ENCODE assay signal across 8 cellular contexts in genomic region chr17:58005728-58006562, GRCh38. TPM values are rescaled to one million over a fixed set of nuclear protein-coding genes. Genes with fewer than 3 reads are reported as not detected.
DNase-seq lines count a peak whose midpoint lies in the region; ATAC-seq and TF ChIP-seq lines count a peak whose summit lies in the region.

No MANE protein-coding gene starts in this region.

- TF ChIP-seq CTCF in HCT116 (IDR thresholded peaks at IDR 0.05 in 2 of 3, conservative IDR thresholded peaks at IDR 0.05 in 1 of 3; ENCODE audit: borderline replicate concordance in 1 of 3, insufficient read depth in 1 of 3, low read depth in 2 of 3, low read length in 2 of 3) (0 out of 6 replicates have a peak, but pooled peaks of 1 of the 3 experiments have one; percentile 6), WI38 (IDR thresholded peaks at IDR 0.05; ENCODE audit: low read depth, low read length) (no peak), glutamatergic neuron (IDR thresholded peaks at IDR 0.05; ENCODE audit: partially characterized antibody, unreplicated experiment) (no peak)

- H3K4me2 ChIP-seq in HCT116 (ENCODE audit: low read length), result peak overlapping the region; percentile 82

- BruUV-seq in HCT116 (replicated peaks; lab: Mats Ljungman, UMichigan), result no TSS peak

- H3K36me3 Mint-ChIP-seq in glutamatergic neuron (ENCODE audit: unreplicated experiment), result no peaks in the 10 kb centered on the region
- H3K36me3 Mint-ChIP-seq in stimulated activated effector memory CD8-positive, alpha-beta T cell treated with anti-CD3 and anti-CD28 coated beads, Interleukin-12 subunit alpha, Interleukin-12 subunit beta, amount 100 ng/mL, for 72 hours, result peaks cover 69% of the 10 kb centered on the region

- POLR2A ChIA-PET in HCT116 (lab: Charles Lee), result interaction anchor here (0.8 to 2.5 kb wide), 14 partner anchors 10 to 156 kb away, joined by 3 to 33 read pairs (median 8); partner anchors contain the start of genes DYNLL2 and MRPS23

- peaks cover 61% of the 10 kb centered on the region for H3K79me2 ChIP-seq in HCT116 (ENCODE audit: insufficient read depth, low read length)

- intact Hi-C loops in HCT116 (cut with micrococcal nuclease), result no loop called here

- H3K9ac ChIP-seq in HCT116 (ENCODE audit: low read length), result peak overlapping the region; percentile 96

- H3K27me3 Mint-ChIP-seq in glutamatergic neuron (ENCODE audit: unreplicated experiment), result peaks cover 10% of the 10 kb centered on the region

- TF ChIP-seq POLR2A in HCT116 (IDR thresholded peaks at IDR 0.05; ENCODE audit: borderline replicate concordance, extremely low read depth, insufficient read depth, insufficient read length), result no peak

- H3K4me1 Mint-ChIP-seq in glutamatergic neuron (ENCODE audit: low read depth, unreplicated experiment), result peaks cover 16% of the 10 kb centered on the region
- H3K4me1 Mint-ChIP-seq in stimulated activated effector memory CD8-positive, alpha-beta T cell treated with anti-CD3 and anti-CD28 coated beads, Interleukin-12 subunit alpha, Interleukin-12 subunit beta, amount 100 ng/mL, for 72 hours, result peaks cover 50% of the 10 kb centered on the region

- peaks cover 45% of the 10 kb centered on the region for H4K20me1 ChIP-seq in HCT116 (ENCODE audit: insufficient read depth)

- peaks cover 24 to 41% of the 10 kb centered on the region in 2 experiments for H3K4me1 ChIP-seq in HCT116 (ENCODE audit: control insufficient read depth in 1 of 2, insufficient read depth in 2 of 2, low read length in 2 of 2)

- H3K9me2 ChIP-seq in HCT116 (ENCODE audit: insufficient read depth), result no peaks in the 10 kb centered on the region

- H3K4me3 ChIP-seq in HCT116 (replicated peaks in 1 of 2; ENCODE audit: low read depth in 1 of 2, low read length in 2 of 2), result peak overlapping the region; percentile 88 to 94
- peak overlapping the region; percentile 76 for H3K4me3 ChIP-seq in WI38 (ENCODE audit: low read depth, low read length)

- peak overlapping the region; percentile 96 for H3K4me3 Mint-ChIP-seq in glutamatergic neuron (ENCODE audit: unreplicated experiment)
- peak overlapping the region; percentile 100 for H3K4me3 Mint-ChIP-seq in stimulated activated effector memory CD8-positive, alpha-beta T cell treated with anti-CD3 and anti-CD28 coated beads, Interleukin-12 subunit alpha, Interleukin-12 subunit beta, amount 100 ng/mL, for 72 hours

- peak overlapping the region; percentile 100 for H3K27ac ChIP-seq in HCT116 (ENCODE audit: low read depth, low read length)

- H3K27ac Mint-ChIP-seq in glutamatergic neuron (ENCODE audit: unreplicated experiment), result peak overlapping the region; percentile 99
- H3K27ac Mint-ChIP-seq in stimulated activated effector memory CD8-positive, alpha-beta T cell treated with anti-CD3 and anti-CD28 coated beads, Interleukin-12 subunit alpha, Interleukin-12 subunit beta, amount 100 ng/mL, for 72 hours, result peak overlapping the region; percentile 100

- H3K27me3 ChIP-seq in HCT116 (ENCODE audit: insufficient read depth, low read length), result no peaks in the 10 kb centered on the region

- no peak overlapping the region for H2AFZ ChIP-seq in HCT116 (ENCODE audit: low read depth, low read length, poor library complexity, severe bottlenecking)

- CTCF ChIA-PET in HCT116 (lab: Charles Lee), result interaction anchor here (1.2 to 1.6 kb wide), 3 partner anchors 137 to 223 kb away, joined by 3 to 5 read pairs (median 4); partner anchors contain the start of gene MRPS23

- TF ChIP-seq RAD21 in HCT116 (IDR thresholded peaks at IDR 0.05; ENCODE audit: low read depth), result no peak

- no peaks in the 10 kb centered on the region for H3K9me3 ChIP-seq in HCT116 (ENCODE audit: control insufficient read depth in 1 of 2, insufficient read depth in 1 of 2, low read depth in 1 of 2, low read length in 2 of 2)

- RAD21 ChIA-PET in HCT116 (lab: Charles Lee; ENCODE audit: low non-redundant PET in 1 of 2, low total read pairs in 2 of 2, uncharacterized antibody in 2 of 2, unreplicated experiment in 2 of 2), result interaction anchor here (0.7 to 1.6 kb wide), 3 partner anchors 80 to 167 kb away, joined by 3 to 8 read pairs (median 5); no protein-coding TSS in a partner anchor

- peak; percentile 8 for ATAC-seq in HCT116
- ATAC-seq in stimulated activated effector memory CD8-positive, alpha-beta T cell treated with anti-CD3 and anti-CD28 coated beads, Interleukin-12 subunit alpha, Interleukin-12 subunit beta, amount 100 ng/mL, for 72 hours, result peak; percentile 12
- no peak for ATAC-seq in GM19328 (IDR thresholded peaks at IDR 0.05; ENCODE audit: unreplicated experiment)
- no peak for ATAC-seq in activated CD4-positive, CD25-positive, alpha-beta regulatory T cell treated with anti-CD3 and anti-CD28 coated beads, Interleukin-2, amount 50 U/mL, for 24 hours

- H3K9me3 Mint-ChIP-seq in glutamatergic neuron (ENCODE audit: unreplicated experiment), result peaks cover 16% of the 10 kb centered on the region
- no peaks in the 10 kb centered on the region for H3K9me3 Mint-ChIP-seq in stimulated activated effector memory CD8-positive, alpha-beta T cell treated with anti-CD3 and anti-CD28 coated beads, Interleukin-12 subunit alpha, Interleukin-12 subunit beta, amount 100 ng/mL, for 72 hours

- no peak for DNase-seq in HCT116 (ENCODE audit: low read depth, low spot score)
- no peak for DNase-seq in glutamatergic neuron
- DNase-seq in stimulated activated effector memory CD8-positive, alpha-beta T cell treated with anti-CD3 and anti-CD28 coated beads, Interleukin-12 subunit alpha, Interleukin-12 subunit beta, amount 100 ng/mL, for 72 hours (ENCODE audit: low spot score in 2 of 2), result no peak
- no peak for DNase-seq in dermis blood vessel endothelial cell
- DNase-seq in SW480 (ENCODE audit: low spot score), result no peak

- H3K36me3 ChIP-seq in HCT116 (ENCODE audit: control insufficient read depth in 1 of 2, insufficient read depth in 2 of 2, low read length in 2 of 2), result peaks cover 45 to 53% of the 10 kb centered on the region in 2 experiments

TF ChIP-seq in HCT116, 20 proteins besides CTCF, POLR2A, EP300 and RAD21:
- TF ChIP-seq MAX (IDR thresholded peaks at IDR 0.05) (no peak), SIN3A (IDR thresholded peaks at IDR 0.05; ENCODE audit: low read depth) (peak; percentile 39; the same call in 1 of the 2 replicates)

RNA-seq across cellular contexts. Expression of gene SRSF1, which starts 1.1 kb away (rescaled TPM):
- 434 TPM for total RNA-seq in HCT116 (2021; ENCODE audit: unreplicated experiment)
- 157 and 231 TPM in 2 replicates for polyA plus RNA-seq in HCT116 (2012)
- 227 TPM for total RNA-seq in glutamatergic neuron (ENCODE audit: unreplicated experiment)
- 415 and 532 TPM in 2 replicates for total RNA-seq in dermis blood vessel endothelial cell

RNA-seq across cellular contexts. Expression of gene VEZF1, which starts 17.9 kb away (rescaled TPM):
- total RNA-seq in HCT116 (2021; ENCODE audit: unreplicated experiment) (70.2 TPM), glutamatergic neuron (ENCODE audit: unreplicated experiment) (88.3 TPM), dermis blood vessel endothelial cell (30.8 and 36.4 TPM in 2 replicates)
- 50.5 and 55.6 TPM in 2 replicates for polyA plus RNA-seq in HCT116 (2012)

RNA-seq across cellular contexts. Expression of gene CUEDC1, which starts 50.7 kb away (rescaled TPM):
- total RNA-seq in HCT116 (2021; ENCODE audit: unreplicated experiment), result 60.2 TPM
- 54.1 and 58.2 TPM in 2 replicates for polyA plus RNA-seq in HCT116 (2012)
- total RNA-seq in glutamatergic neuron (ENCODE audit: unreplicated experiment), result 22.9 TPM
- total RNA-seq in dermis blood vessel endothelial cell, result 6.5 and 6.8 TPM in 2 replicates

Comparison
In these comparisons a context has a peak if more than half of its experiments do, and no peak if none do; other contexts are left out.
1. ATAC-seq: peak in HCT116 (single experiment) and stimulated activated effector memory CD8-positive, alpha-beta T cell treated with anti-CD3 and anti-CD28 coated beads, Interleukin-12 subunit alpha, Interleukin-12 subunit beta, amount 100 ng/mL, for 72 hours (single experiment); none in GM19328 (single experiment) and activated CD4-positive, CD25-positive, alpha-beta regulatory T cell treated with anti-CD3 and anti-CD28 coated beads, Interleukin-2, amount 50 U/mL, for 24 hours (0 of 2).